Comparison of ENCODE assay signal across 8 cellular contexts in the genomic region with DNA sequence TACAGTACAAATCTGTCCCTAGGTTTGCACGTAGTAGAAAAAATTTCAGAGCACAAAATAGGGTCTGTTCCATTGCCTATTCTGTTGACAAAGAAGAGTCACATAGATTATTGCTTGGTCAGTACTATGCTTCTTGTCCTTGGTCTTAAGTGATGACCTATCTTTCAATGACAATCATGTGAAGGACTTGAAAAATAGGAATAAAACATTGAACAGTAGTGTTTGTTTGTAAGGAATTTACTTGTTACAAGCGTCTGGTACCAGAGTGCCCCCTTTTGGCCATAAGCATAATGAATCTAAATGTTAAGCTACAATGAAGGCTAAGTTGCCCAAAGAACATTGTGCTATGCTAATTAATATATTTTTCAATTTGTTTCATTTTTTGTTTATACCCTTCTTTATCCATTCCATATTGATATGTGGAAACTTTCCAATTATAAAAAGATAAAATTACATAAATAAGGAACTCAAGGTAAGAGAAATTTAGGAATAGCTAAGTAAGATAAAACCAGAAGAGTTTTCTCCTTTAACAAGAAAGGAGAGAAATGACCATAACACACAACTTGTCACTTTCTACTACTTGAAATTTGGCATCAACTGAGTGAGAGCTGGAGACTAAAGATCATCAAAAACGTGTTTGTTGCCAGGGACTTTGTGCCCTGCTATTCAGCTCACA.
DNase-seq lines count a peak whose midpoint lies in the region; TF ChIP-seq lines count a peak whose summit lies in the region.

No MANE protein-coding gene starts in this region.

- POLR2A ChIA-PET in AG04449 (lab: Yijun Ruan, JAX), result no interaction called here

- H3K4me3 ChIP-seq in AG04449 (ENCODE audit: low read depth, low read length), result no peak overlapping the region
- H3K4me3 ChIP-seq in SK-N-MC, result no peak overlapping the region
- H3K4me3 ChIP-seq in esophagus muscularis mucosa, result no peak overlapping the region
- no peak overlapping the region for H3K4me3 ChIP-seq in osteoblast (ENCODE audit: insufficient read depth, low read length)

- no peak overlapping the region for H2AFZ ChIP-seq in osteoblast (ENCODE audit: low read length)

- 38% methylated on average over 3 of the region's 3 CpGs for WGBS in esophagus muscularis mucosa

- no peaks in the 10 kb centered on the region for H3K79me2 ChIP-seq in osteoblast (ENCODE audit: insufficient read depth, low read length)

- peak; percentile 60 for DNase-seq in AG04449 (ENCODE audit: low read depth, low spot score)
- DNase-seq in GM03348 (ENCODE audit: low spot score), result peak; percentile 54
- DNase-seq in KBM-7, result peak; percentile 45
- DNase-seq in SK-N-MC (ENCODE audit: low read depth, low spot score), result peak; percentile 51
- DNase-seq in esophagus muscularis mucosa (ENCODE audit: extremely low spot score), result no peak
- no peak for DNase-seq in osteoblast (ENCODE audit: insufficient read length, low spot score, missing footprints)
- DNase-seq in activated CD4-positive, CD25-positive, alpha-beta regulatory T cell (lab: John Stamatoyannopoulos, UW), result no peak
- DNase-seq in OCI-M2 (lab: John Stamatoyannopoulos, UW; ENCODE audit: unreplicated experiment), result no peak

- no peak overlapping the region for H3K9ac ChIP-seq in SK-N-MC (ENCODE audit: insufficient read length)

- H3K4me1 ChIP-seq in esophagus muscularis mucosa (no peaks in the 10 kb centered on the region), osteoblast (ENCODE audit: insufficient read depth, low read length) (no peaks in the 10 kb centered on the region)

- peak; percentile 61 for TF ChIP-seq CTCF in AG04449 (IDR thresholded peaks at IDR 0.05; ENCODE audit: insufficient read depth, low read length, missing control alignments)
- TF ChIP-seq CTCF in esophagus muscularis mucosa (IDR thresholded peaks at IDR 0.05), result peak; percentile 45 to 61 (median 48)
- peak; percentile 79 for TF ChIP-seq CTCF in osteoblast (IDR thresholded peaks at IDR 0.05; ENCODE audit: extremely low read depth, low read depth, low read length)

- CTCF ChIA-PET in AG04449 (lab: Yijun Ruan, JAX), result interaction anchor here (0.5 to 14.0 kb wide), 44 partner anchors 9 to 314 kb away, joined by 3 to 542 read pairs (median 4); no protein-coding TSS in a partner anchor

- in situ Hi-C loops in KBM-7 (cut with MboI; ENCODE audit: low pct_unique_long_range_greater_than_20kb, low sequenced_read_pairs), result loop anchor here (10.0 kb wide), 1 partner anchor 270 kb away; no protein-coding TSS in a partner anchor

- H3K36me3 ChIP-seq in SK-N-MC (ENCODE audit: insufficient read depth, low read length), result no peaks in the 10 kb centered on the region
- no peaks in the 10 kb centered on the region for H3K36me3 ChIP-seq in esophagus muscularis mucosa
- no peaks in the 10 kb centered on the region for H3K36me3 ChIP-seq in osteoblast (ENCODE audit: insufficient read depth, low read length)

- H3K27ac ChIP-seq in SK-N-MC, result no peak overlapping the region
- H3K27ac ChIP-seq in esophagus muscularis mucosa (replicated peaks in 1 of 4), result no peak overlapping the region
- no peak overlapping the region for H3K27ac ChIP-seq in osteoblast (ENCODE audit: low read depth, low read length)

- no peak for TF ChIP-seq POLR2A in esophagus muscularis mucosa (IDR thresholded peaks at IDR 0.05; ENCODE audit: low read depth)

- H3K27me3 ChIP-seq in esophagus muscularis mucosa (peaks cover 0 to 13% (median 0%) of the 10 kb centered on the region in 4 donors), osteoblast (ENCODE audit: insufficient read depth, low read length) (no peaks in the 10 kb centered on the region)

- no peak overlapping the region for H3K4me2 ChIP-seq in osteoblast (ENCODE audit: insufficient read depth, low read length)

- no peaks in the 10 kb centered on the region for H3K9me3 ChIP-seq in SK-N-MC (ENCODE audit: low read depth, low read length)
- no peaks in the 10 kb centered on the region for H3K9me3 ChIP-seq in esophagus muscularis mucosa
- no peaks in the 10 kb centered on the region for H3K9me3 ChIP-seq in osteoblast (ENCODE audit: low read depth, low read length)

- intact Hi-C loops in esophagus muscularis mucosa (cut with DNase I), result loop anchor here (5.0 kb wide), 1 partner anchor 307 kb away; no protein-coding TSS in a partner anchor

- H4K20me1 ChIP-seq in osteoblast (ENCODE audit: insufficient read depth, low read length), result no peaks in the 10 kb centered on the region

- TF ChIP-seq EP300 in esophagus muscularis mucosa (IDR thresholded peaks at IDR 0.05), result no peak

Comparison
In these comparisons a context has a peak if more than half of its experiments do, and no peak if none do; other contexts are left out.
1. DNase-seq: peak in AG04449 (single experiment), GM03348 (single experiment), KBM-7 (single experiment) and SK-N-MC (single experiment); none in esophagus muscularis mucosa (single experiment), osteoblast (single experiment), activated CD4-positive, CD25-positive, alpha-beta regulatory T cell (0 of 4) and OCI-M2 (single experiment).
2. Peak in every context shown above with its lines, with median percentiles within 50 percentile points of each other: CTCF ChIP-seq.